In genomic region chr2:981258-981657, GRCh38 we compare ENCODE assay signal across 2 cellular contexts.
TF ChIP-seq lines count a peak whose summit lies in the region.

No MANE protein-coding gene starts in this region.

TF ChIP-seq in HepG2, 621 proteins besides CTCF, POLR2A, EP300 and RAD21:
- TF ChIP-seq MNT (IDR thresholded peaks at IDR 0.05) = peak; percentile 98
- TF ChIP-seq ISX (CRISPR knock-in tag; conservative IDR thresholded peaks at IDR 0.05) = no peak
TF ChIP-seq in HepG2: peak in this region for 1.

TF ChIP-seq in endothelial cell of umbilical vein, 7 proteins besides CTCF, POLR2A, EP300 and RAD21:
- TF ChIP-seq POLR2AphosphoS5 (IDR thresholded peaks at IDR 0.05; ENCODE audit: insufficient read depth, low read depth, low read length) = no peak
- TF ChIP-seq MAX (IDR thresholded peaks at IDR 0.05; ENCODE audit: insufficient read depth, insufficient read length) = peak; percentile 46
- no peak for TF ChIP-seq MYC (IDR thresholded peaks at IDR 0.05; ENCODE audit: low read depth, low read length)
- TF ChIP-seq GATA2 (IDR thresholded peaks at IDR 0.05; ENCODE audit: insufficient read depth, insufficient read length, low read depth, low read length) = no peak
- no peak for TF ChIP-seq EZH2 (IDR thresholded peaks at IDR 0.05; ENCODE audit: borderline replicate concordance, low read depth, low read length, severe bottlenecking)
